15 cellular contexts compared by ENCODE assay signal in the genomic region with DNA sequence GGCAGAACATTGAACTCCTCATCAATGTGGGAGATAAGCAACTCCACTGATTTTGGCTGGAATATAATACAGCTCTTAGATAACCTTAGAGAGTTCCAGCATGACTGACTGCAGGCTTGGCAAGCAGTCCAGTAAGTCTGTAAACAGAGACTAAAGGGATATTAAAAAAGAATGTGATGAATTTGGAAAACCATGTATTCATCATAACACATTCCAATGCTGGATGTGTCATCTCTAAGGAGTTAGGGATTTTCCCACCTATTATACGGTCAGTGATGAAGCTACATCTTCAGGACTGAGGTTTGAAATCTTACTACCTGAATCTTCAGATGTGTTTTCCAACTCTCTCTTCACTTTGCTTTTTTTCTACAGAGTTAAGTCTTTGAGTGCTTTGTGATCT.
DNase-seq lines count a peak whose midpoint lies in the region; ATAC-seq and TF ChIP-seq lines count a peak whose summit lies in the region.
"Had no signal": no experiment of that assay in that cellular context is flagged by ENCODE, and none has a peak within 500 bp of the region (broad histone marks: within the 10 kb centered on the region; RNA-seq: fewer than 3 reads in every experiment).

No MANE protein-coding gene starts in this region.

- no peak overlapping the region for H3K27ac ChIP-seq in right lobe of liver
- H3K27ac ChIP-seq: suprapubic skin had no signal

- DNase-seq in NCI-H2196 (lab: John Stamatoyannopoulos, UW; ENCODE audit: unreplicated experiment) (peak; percentile 16), NCI-H2196 treated with DMSO at 0.1 percent for 48 hours (lab: John Stamatoyannopoulos, UW; ENCODE audit: unreplicated experiment) (no peak), amniotic epithelial cell (ENCODE audit: low read depth) (peak; percentile 32), iris pigment epithelial cell (ENCODE audit: low read depth) (peak; percentile 58), NCI-H1417 (lab: John Stamatoyannopoulos, UW) (no peak), medulla oblongata (ENCODE audit: extremely low spot score) (no peak), right lobe of liver (no peak)
- DNase-seq: activated CD8-positive, alpha-beta memory T cell treated with anti-CD3 and anti-CD28 coated beads, Interleukin-2, amount 50 U/mL, for 4 hours; CD8-positive, alpha-beta memory T cell; KG1; kidney; NCI-H1694 treated with DMSO at 0.1 percent for 48 hours; NCI-H774 had no signal

- no peaks in the 10 kb centered on the region for H3K27me3 ChIP-seq in right lobe of liver
- H3K27me3 ChIP-seq: suprapubic skin had no signal

- no peak for TF ChIP-seq CTCF in right lobe of liver (IDR thresholded peaks at IDR 0.05)

- WGBS in right lobe of liver (ENCODE audit: insufficient coverage, low coverage, low lambda C conversion rate, missing lambda C conversion rate), result 92% methylated on average over 1 of the region's 1 CpG

- no peaks in the 10 kb centered on the region for H3K36me3 ChIP-seq in right lobe of liver
- H3K36me3 ChIP-seq: suprapubic skin had no signal

- intact Hi-C loops in right lobe of liver (cut with DNase I), result no loop called here

- H3K4me1 ChIP-seq in right lobe of liver, result no peaks in the 10 kb centered on the region
- H3K4me1 ChIP-seq: suprapubic skin had no signal

- no peaks in the 10 kb centered on the region for H3K9me3 ChIP-seq in right lobe of liver
- H3K9me3 ChIP-seq: suprapubic skin had no signal

- TF ChIP-seq POLR2A in right lobe of liver (IDR thresholded peaks at IDR 0.05), result no peak

- H3K4me3 ChIP-seq in right lobe of liver, result no peak overlapping the region
- H3K4me3 ChIP-seq: suprapubic skin had no signal

- ATAC-seq in HG03039 (IDR thresholded peaks at IDR 0.05; ENCODE audit: unreplicated experiment) (no peak), right lobe of liver (no peak)

Comparison
In these comparisons a context has a peak if more than half of its experiments do, and no peak if none do; other contexts are left out.
1. DNase-seq: peak in NCI-H2196 (single experiment), amniotic epithelial cell (single experiment) and iris pigment epithelial cell (single experiment); none in NCI-H2196 treated with DMSO at 0.1 percent for 48 hours (single experiment), NCI-H1417 (0 of 3), medulla oblongata (single experiment) and right lobe of liver (0 of 3).